29 cellular contexts compared by ENCODE assay signal in genomic region chr2:29981402-29981801, GRCh38.
"Had no signal": no experiment of that assay in that cellular context is flagged by ENCODE, and none has a peak within 500 bp of the region (broad histone marks: within the 10 kb centered on the region; RNA-seq: fewer than 3 reads in every experiment).

No MANE protein-coding gene starts in this region.

- H3K27ac ChIP-seq: stomach, suprapubic skin, testis, thoracic aorta, thyroid gland, tibial artery, tibial nerve, transverse colon, upper lobe of left lung, upper lobe of right lung, uterus, vagina had no signal

- H3K4me1 Mint-ChIP-seq: stimulated activated effector memory CD8-positive, alpha-beta T cell treated with anti-CD3 and anti-CD28 coated beads, Interleukin-12 subunit alpha, Interleukin-12 subunit beta, amount 100 ng/mL, for 72 hours; stimulated activated memory B cell treated with anti-CD40 and anti-IgM and Interleukin-4, amounts not matched to agents 10 μg/mL and 1 μg/mL and 100 μg/mL, for 72 hours; stimulated activated naive B cell treated with anti-CD40 and anti-IgM and Interleukin-4, amounts not matched to agents 10 μg/mL and 1 μg/mL and 100 μg/mL, for 72 hours; stimulated activated naive CD8-positive, alpha-beta T cell treated with anti-CD3 and anti-CD28 coated beads, Interleukin-15, amount 100 ng/mL, for 72 hours had no signal

- H3K36me3 ChIP-seq: stomach, suprapubic skin, thoracic aorta, thyroid gland, tibial artery, tibial nerve, transverse colon, upper lobe of left lung, upper lobe of right lung, uterus, vagina had no signal

- H3K4me3 ChIP-seq: stomach, suprapubic skin, testis, thoracic aorta, thyroid gland, tibial artery, tibial nerve, transverse colon, upper lobe of left lung, upper lobe of right lung, uterus, vagina had no signal

- FAIRE-seq: urothelium cell line had no signal

- H3K27me3 ChIP-seq: suprapubic skin, testis, thyroid gland, tibial artery, tibial nerve, upper lobe of left lung, uterus, vagina had no signal

- H3K36me3 Mint-ChIP-seq: stimulated activated effector memory CD8-positive, alpha-beta T cell treated with anti-CD3 and anti-CD28 coated beads, Interleukin-12 subunit alpha, Interleukin-12 subunit beta, amount 100 ng/mL, for 72 hours; stimulated activated memory B cell treated with anti-CD40 and anti-IgM and Interleukin-4, amounts not matched to agents 10 μg/mL and 1 μg/mL and 100 μg/mL, for 72 hours; stimulated activated naive B cell treated with anti-CD40 and anti-IgM and Interleukin-4, amounts not matched to agents 10 μg/mL and 1 μg/mL and 100 μg/mL, for 72 hours; type B pancreatic cell had no signal

- ATAC-seq: stimulated activated effector memory CD8-positive, alpha-beta T cell treated with anti-CD3 and anti-CD28 coated beads, Interleukin-12 subunit alpha, Interleukin-12 subunit beta, amount 100 ng/mL, for 72 hours; stimulated activated memory B cell treated with anti-CD40 and anti-IgM and Interleukin-4, amounts not matched to agents 10 μg/mL and 1 μg/mL and 100 μg/mL, for 72 hours; stimulated activated naive B cell treated with anti-CD40 and anti-IgM and Interleukin-4, amounts not matched to agents 10 μg/mL and 1 μg/mL and 100 μg/mL, for 72 hours; stimulated activated naive CD8-positive, alpha-beta T cell treated with anti-CD3 and anti-CD28 coated beads, Interleukin-15, amount 100 ng/mL, for 72 hours; stimulated activated naive CD8-positive, alpha-beta T cell treated with anti-CD3 and anti-CD28 coated beads, Interleukin-15, Interleukin-2, amounts not matched to agents 100 U/mL and 50 U/mL, for 24 hours; upper lobe of right lung had no signal

- H3K27ac Mint-ChIP-seq: stimulated activated effector memory CD8-positive, alpha-beta T cell treated with anti-CD3 and anti-CD28 coated beads, Interleukin-12 subunit alpha, Interleukin-12 subunit beta, amount 100 ng/mL, for 72 hours; stimulated activated memory B cell treated with anti-CD40 and anti-IgM and Interleukin-4, amounts not matched to agents 10 μg/mL and 1 μg/mL and 100 μg/mL, for 72 hours; stimulated activated naive B cell treated with anti-CD40 and anti-IgM and Interleukin-4, amounts not matched to agents 10 μg/mL and 1 μg/mL and 100 μg/mL, for 72 hours; stimulated activated naive CD8-positive, alpha-beta T cell treated with anti-CD3 and anti-CD28 coated beads, Interleukin-15, amount 100 ng/mL, for 72 hours; stimulated activated naive CD8-positive, alpha-beta T cell treated with anti-CD3 and anti-CD28 coated beads, Interleukin-15, Interleukin-2, amounts not matched to agents 100 ng/mL and 50 ng/mL, for 24 hours; type B pancreatic cell had no signal

- DNase-seq: stimulated activated CD4-positive, alpha-beta T cell treated with anti-CD3 and anti-CD28 coated beads, Interleukin-2, amount 100 ng/mL, for 48 hours; stimulated activated CD4-positive, alpha-beta T cell treated with anti-CD3 and anti-CD28 coated beads, Interleukin-4, amount 100 ng/mL, for 1 hour; stimulated activated CD4-positive, alpha-beta T cell treated with anti-CD3 and anti-CD28 coated beads, Interleukin-4, amount 100 ng/mL, for 24 hours; stimulated activated CD4-positive, alpha-beta T cell treated with anti-CD3 and anti-CD28 coated beads, Interleukin-4, amount 100 ng/mL, for 4 hours; stimulated activated CD8-positive, alpha-beta memory T cell treated with anti-CD3 and anti-CD28 coated beads, Interleukin-4, amount 100 ng/mL, for 48 hours; stimulated activated naive B cell treated with anti-CD40 and anti-IgM and Interleukin-4, amounts not matched to agents 10 μg/mL and 1 μg/mL and 100 μg/mL, for 72 hours; stimulated activated naive CD4-positive, alpha-beta T cell; stimulated activated naive CD4-positive, alpha-beta T cell treated with Interleukin-2 at 50 U/mL for 16 hours; stimulated activated naive CD8-positive, alpha-beta T cell treated with anti-CD3 and anti-CD28 coated beads, Interleukin-15, amount 100 ng/mL, for 72 hours; stimulated activated naive CD8-positive, alpha-beta T cell treated with anti-CD3 and anti-CD28 coated beads, Interleukin-15, Interleukin-2, amounts not matched to agents 100 U/mL and 50 U/mL, for 24 hours; stomach; substantia nigra; testis; thyroid gland; tibial artery; transverse colon; trophoblast cell; upper lobe of left lung; upper lobe of right lung; uterus had no signal

- H3K27me3 Mint-ChIP-seq: stimulated activated memory B cell treated with anti-CD40 and anti-IgM and Interleukin-4, amounts not matched to agents 10 μg/mL and 1 μg/mL and 100 μg/mL, for 72 hours; stimulated activated naive CD8-positive, alpha-beta T cell treated with anti-CD3 and anti-CD28 coated beads, Interleukin-15, amount 100 ng/mL, for 72 hours; stimulated activated naive CD8-positive, alpha-beta T cell treated with anti-CD3 and anti-CD28 coated beads, Interleukin-15, Interleukin-2, amounts not matched to agents 100 ng/mL and 50 ng/mL, for 24 hours had no signal

- H3K4me1 ChIP-seq: stomach, suprapubic skin, testis, thyroid gland, tibial artery, tibial nerve, transverse colon, upper lobe of left lung, upper lobe of right lung, uterus, vagina had no signal

- H3K4me3 Mint-ChIP-seq: stimulated activated effector memory CD8-positive, alpha-beta T cell treated with anti-CD3 and anti-CD28 coated beads, Interleukin-12 subunit alpha, Interleukin-12 subunit beta, amount 100 ng/mL, for 72 hours; stimulated activated memory B cell treated with anti-CD40 and anti-IgM and Interleukin-4, amounts not matched to agents 10 μg/mL and 1 μg/mL and 100 μg/mL, for 72 hours; stimulated activated naive B cell treated with anti-CD40 and anti-IgM and Interleukin-4, amounts not matched to agents 10 μg/mL and 1 μg/mL and 100 μg/mL, for 72 hours; stimulated activated naive CD8-positive, alpha-beta T cell treated with anti-CD3 and anti-CD28 coated beads, Interleukin-15, amount 100 ng/mL, for 72 hours; stimulated activated naive CD8-positive, alpha-beta T cell treated with anti-CD3 and anti-CD28 coated beads, Interleukin-15, Interleukin-2, amounts not matched to agents 100 ng/mL and 50 ng/mL, for 24 hours; type B pancreatic cell had no signal

- H3K9me3 Mint-ChIP-seq: stimulated activated effector memory CD8-positive, alpha-beta T cell treated with anti-CD3 and anti-CD28 coated beads, Interleukin-12 subunit alpha, Interleukin-12 subunit beta, amount 100 ng/mL, for 72 hours; stimulated activated memory B cell treated with anti-CD40 and anti-IgM and Interleukin-4, amounts not matched to agents 10 μg/mL and 1 μg/mL and 100 μg/mL, for 72 hours; stimulated activated naive B cell treated with anti-CD40 and anti-IgM and Interleukin-4, amounts not matched to agents 10 μg/mL and 1 μg/mL and 100 μg/mL, for 72 hours; stimulated activated naive CD8-positive, alpha-beta T cell treated with anti-CD3 and anti-CD28 coated beads, Interleukin-15, amount 100 ng/mL, for 72 hours; stimulated activated naive CD8-positive, alpha-beta T cell treated with anti-CD3 and anti-CD28 coated beads, Interleukin-15, Interleukin-2, amounts not matched to agents 100 ng/mL and 50 ng/mL, for 24 hours; type B pancreatic cell had no signal

- H3K9me3 ChIP-seq: stomach, suprapubic skin, testis, thoracic aorta, thyroid gland, tibial artery, tibial nerve, transverse colon, upper lobe of left lung, upper lobe of right lung, uterus, vagina had no signal
